ENCODE assay signal across 9 cellular contexts in genomic region chr16:68267612-68268405, GRCh38. TPM values are rescaled to one million over a fixed set of nuclear protein-coding genes. Genes with fewer than 3 reads are reported as not detected.
A peak's percentile ranks its signal among the peaks of the same experiment; 100 is the strongest.
DNase-seq lines count a peak whose midpoint lies in the region.
"Had no signal": no experiment of that assay in that cellular context is flagged by ENCODE, and none has a peak within 500 bp of the region (broad histone marks: within the 10 kb centered on the region; RNA-seq: fewer than 3 reads in every experiment).

No MANE protein-coding gene starts in this region.

- H2AFZ ChIP-seq in trophoblast cell (ENCODE audit: insufficient read depth, low read length, poor library complexity) = no peak overlapping the region

- no peak overlapping the region for H4K91ac ChIP-seq in trophoblast cell (ENCODE audit: low read depth, low read length)

- H3K4me3 ChIP-seq in trophoblast cell (ENCODE audit: low read depth, low read length) = no peak overlapping the region

- WGBS in trophoblast cell (ENCODE audit: extremely low coverage, insufficient coverage, insufficient read length) = no CpG with 5 or more reads among the region's 6 CpGs

- H3K23ac ChIP-seq in trophoblast cell (ENCODE audit: low read length) = no peak overlapping the region

- H3K4me3 Mint-ChIP-seq in T-helper 1 cell treated with Interleukin-12 subunit alpha and Interleukin-12 subunit beta and Interleukin-4 antibody, amounts not matched to agents 30 μg/mL and 1 μg/mL, for 36 hours = peak overlapping the region; percentile 24
- H3K4me3 Mint-ChIP-seq in activated CD4-positive, alpha-beta memory T cell treated with anti-CD3 and anti-CD28 coated beads for 36 hours = peak overlapping the region; percentile 7

- peaks cover 32% of the 10 kb centered on the region for H3K36me3 Mint-ChIP-seq in T-helper 1 cell treated with Interleukin-12 subunit alpha and Interleukin-12 subunit beta and Interleukin-4 antibody, amounts not matched to agents 30 μg/mL and 1 μg/mL, for 36 hours (ENCODE audit: low read depth)
- peaks cover 28% of the 10 kb centered on the region for H3K36me3 Mint-ChIP-seq in activated CD4-positive, alpha-beta memory T cell treated with anti-CD3 and anti-CD28 coated beads for 36 hours

- peak overlapping the region; percentile 66 for H3K4ac ChIP-seq in trophoblast cell (ENCODE audit: low read depth, low read length)

- no peaks in the 10 kb centered on the region for H3K9me3 ChIP-seq in trophoblast cell (ENCODE audit: insufficient read depth, low read depth, low read length)

- H3K27me3 Mint-ChIP-seq in T-helper 1 cell treated with Interleukin-12 subunit alpha and Interleukin-12 subunit beta and Interleukin-4 antibody, amounts not matched to agents 30 μg/mL and 1 μg/mL, for 36 hours (ENCODE audit: low read depth) = no peaks in the 10 kb centered on the region
- no peaks in the 10 kb centered on the region for H3K27me3 Mint-ChIP-seq in activated CD4-positive, alpha-beta memory T cell treated with anti-CD3 and anti-CD28 coated beads for 36 hours

- H3K4me1 ChIP-seq in trophoblast cell (ENCODE audit: control insufficient read depth in 1 of 2, insufficient read depth in 2 of 2, low read length in 2 of 2) = peaks cover 8 to 15% of the 10 kb centered on the region in 2 experiments

- peak overlapping the region; percentile 64 for H3K27ac Mint-ChIP-seq in T-helper 1 cell treated with Interleukin-12 subunit alpha and Interleukin-12 subunit beta and Interleukin-4 antibody, amounts not matched to agents 30 μg/mL and 1 μg/mL, for 36 hours
- peak overlapping the region; percentile 82 for H3K27ac Mint-ChIP-seq in activated CD4-positive, alpha-beta memory T cell treated with anti-CD3 and anti-CD28 coated beads for 36 hours

- H3K36me3 ChIP-seq in trophoblast cell (ENCODE audit: control insufficient read depth in 1 of 2, insufficient read depth in 2 of 2, low read length in 2 of 2) = peaks cover 7 to 8% of the 10 kb centered on the region in 2 experiments

- H3K27me3 ChIP-seq in trophoblast cell (ENCODE audit: insufficient read depth, low read length) = no peaks in the 10 kb centered on the region

- peaks cover 17% of the 10 kb centered on the region for H3K79me2 ChIP-seq in trophoblast cell (ENCODE audit: control insufficient read depth, insufficient read depth, low read length, poor library complexity)

- no peak overlapping the region for H3K18ac ChIP-seq in trophoblast cell (ENCODE audit: low read length)

- H2AK5ac ChIP-seq in trophoblast cell (ENCODE audit: low read length) = no peak overlapping the region

- H2BK120ac ChIP-seq in trophoblast cell (ENCODE audit: insufficient read depth, low read length, poor library complexity) = no peak overlapping the region

- no peaks in the 10 kb centered on the region for H3K9me3 Mint-ChIP-seq in T-helper 1 cell treated with Interleukin-12 subunit alpha and Interleukin-12 subunit beta and Interleukin-4 antibody, amounts not matched to agents 30 μg/mL and 1 μg/mL, for 36 hours
- no peaks in the 10 kb centered on the region for H3K9me3 Mint-ChIP-seq in activated CD4-positive, alpha-beta memory T cell treated with anti-CD3 and anti-CD28 coated beads for 36 hours

- H2BK12ac ChIP-seq in trophoblast cell (ENCODE audit: low read length) = peak overlapping the region; percentile 15

- H3K27ac ChIP-seq in trophoblast cell (ENCODE audit: low read depth, low read length) = no peak overlapping the region
- H3K27ac ChIP-seq: VCaP had no signal

- no peak overlapping the region for H2BK5ac ChIP-seq in trophoblast cell (ENCODE audit: low read depth, low read length, poor library complexity)

- intact Hi-C loops in activated CD4-positive, alpha-beta memory T cell treated with anti-CD3 and anti-CD28 coated beads for 36 hours (cut with micrococcal nuclease) = loop anchor here (10.0 kb wide), 1 partner anchor 177 kb away; the partner anchor contains the start of gene SMPD3

- no peak overlapping the region for H3K9ac ChIP-seq in trophoblast cell (ENCODE audit: low read length)

- peaks cover 58% of the 10 kb centered on the region for H3K4me1 Mint-ChIP-seq in T-helper 1 cell treated with Interleukin-12 subunit alpha and Interleukin-12 subunit beta and Interleukin-4 antibody, amounts not matched to agents 30 μg/mL and 1 μg/mL, for 36 hours (ENCODE audit: low read depth)
- peaks cover 71% of the 10 kb centered on the region for H3K4me1 Mint-ChIP-seq in activated CD4-positive, alpha-beta memory T cell treated with anti-CD3 and anti-CD28 coated beads for 36 hours (ENCODE audit: low read depth)

- CTCF ChIA-PET in activated CD4-positive, alpha-beta memory T cell treated with anti-CD3 and anti-CD28 coated beads for 36 hours (lab: Charles Lee) = no interaction called here

- H4K12ac ChIP-seq in trophoblast cell (ENCODE audit: low read depth, low read length) = no peak overlapping the region

- no peak overlapping the region for H3K4me2 ChIP-seq in trophoblast cell (ENCODE audit: low read length)

- H3K14ac ChIP-seq in trophoblast cell (ENCODE audit: low read length) = no peak overlapping the region

- DNase-seq in T-helper 1 cell (no peak), trophoblast cell (no peak), cortex of kidney (lab: John Stamatoyannopoulos, UW) (no peak), cerebellar cortex (ENCODE audit: low spot score) (no peak)
- DNase-seq in activated CD4-positive, alpha-beta memory T cell treated with anti-CD3 and anti-CD28 coated beads for 36 hours = no peak
- DNase-seq: NCI-H1930; stimulated activated CD4-positive, alpha-beta T cell treated with anti-CD3 and anti-CD28 coated beads, Interleukin-4, amount 100 ng/mL, for 4 hours had no signal

- no peak overlapping the region for H4K8ac ChIP-seq in trophoblast cell (ENCODE audit: low read depth, low read length)

- POLR2A ChIA-PET in activated CD4-positive, alpha-beta memory T cell treated with anti-CD3 and anti-CD28 coated beads for 36 hours (lab: Charles Lee) = interaction anchor here (1.2 to 2.2 kb wide), 2 partner anchors 22 to 43 kb away, joined by 3 to 7 read pairs; partner anchors contain the start of genes PRMT7 and SLC7A6OS

- peaks cover 22% of the 10 kb centered on the region for H3K79me1 ChIP-seq in trophoblast cell (ENCODE audit: low read length)

RNA-seq across cellular contexts. Expression of gene SLC7A6, which starts 3.5 kb away (rescaled TPM):
- 10 to 100 TPM; 62.8 to 63.8 TPM for total RNA-seq in activated CD4-positive, alpha-beta memory T cell treated with anti-CD3 and anti-CD28 coated beads for 36 hours
- polyA plus RNA-seq in trophoblast cell (2013) = 65.1 and 75.5 TPM in 2 replicates

RNA-seq across cellular contexts. Expression of gene PLA2G15, which starts 22.6 kb away (rescaled TPM):
- 1 to 10 TPM; 8.0 to 8.7 TPM for total RNA-seq in activated CD4-positive, alpha-beta memory T cell treated with anti-CD3 and anti-CD28 coated beads for 36 hours
- 22.1 and 24.6 TPM in 2 replicates for polyA plus RNA-seq in trophoblast cell (2013)

RNA-seq across cellular contexts. Expression of gene ESRP2, which starts 31.9 kb away (rescaled TPM):
- under 1 TPM; 0.27 to 0.59 TPM for total RNA-seq in activated CD4-positive, alpha-beta memory T cell treated with anti-CD3 and anti-CD28 coated beads for 36 hours
- 30.4 and 31.7 TPM in 2 replicates for polyA plus RNA-seq in trophoblast cell (2013)

RNA-seq across cellular contexts. Expression of gene SLC7A6OS, which starts 42.9 kb away (rescaled TPM):
- 10 to 100 TPM; 20.6 to 22.2 TPM for total RNA-seq in activated CD4-positive, alpha-beta memory T cell treated with anti-CD3 and anti-CD28 coated beads for 36 hours
- 8.8 and 9.9 TPM in 2 replicates for polyA plus RNA-seq in trophoblast cell (2013)

RNA-seq across cellular contexts. Expression of gene PRMT7, which starts 43.0 kb away (rescaled TPM):
- total RNA-seq in activated CD4-positive, alpha-beta memory T cell treated with anti-CD3 and anti-CD28 coated beads for 36 hours = 10 to 100 TPM; 60.4 to 62.8 TPM
- 32.7 and 33.3 TPM in 2 replicates for polyA plus RNA-seq in trophoblast cell (2013)
